Comparison of ENCODE assay signal across 26 cellular contexts in the genomic region with DNA sequence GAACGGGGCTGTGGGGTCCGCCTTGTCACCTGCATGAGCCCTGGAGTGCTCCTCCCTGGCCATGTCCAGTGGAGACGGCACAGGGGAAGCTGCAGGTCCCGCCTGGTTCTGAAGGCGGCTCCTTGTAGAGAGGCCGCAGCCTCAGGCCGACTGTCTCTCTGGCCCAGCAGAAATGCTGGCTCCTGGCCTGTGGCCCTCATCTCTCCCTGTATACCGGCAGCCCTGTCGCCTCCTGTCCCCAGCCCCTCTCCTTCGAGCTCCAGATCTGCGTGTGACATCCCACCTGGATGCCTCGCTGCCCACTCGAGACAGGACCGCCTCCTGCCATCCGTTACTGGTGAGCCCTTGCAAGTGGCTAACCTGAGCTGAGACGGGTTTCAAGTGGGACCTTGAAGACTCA.
"Had no signal": no experiment of that assay in that cellular context is flagged by ENCODE, and none has a peak within 500 bp of the region (broad histone marks: within the 10 kb centered on the region; RNA-seq: fewer than 3 reads in every experiment).

No MANE protein-coding gene starts in this region.

- H3K9me3 ChIP-seq: breast epithelium, Peyer's patch had no signal

- DNase-seq: activated CD4-positive, alpha-beta memory T cell treated with anti-CD3 and anti-CD28 coated beads for 36 hours; activated CD4-positive, alpha-beta T cell treated with anti-CD3 and anti-CD28 coated beads, Interleukin-2, amount 10 ng/mL, durations not matched to agents 7 days and 5 days; activated CD4-positive, CD25-positive, alpha-beta regulatory T cell; activated CD8-positive, alpha-beta memory T cell treated with anti-CD3 and anti-CD28 coated beads for 24 hours; activated gamma-delta T cell; activated naive CD4-positive, alpha-beta T cell treated with anti-CD3 and anti-CD28 coated beads for 36 hours; activated T-cell treated with anti-CD3 and anti-CD28 coated beads for 4 hours; activated T-cell treated with anti-CD3 and anti-CD28 coated beads, Interleukin-2, amount 50 U/mL, for 48 hours; central memory CD4-positive, alpha-beta T cell; IMR-90; Kasumi-1; KBM-7; NCI-H1105 treated with DMSO at 0.1 percent for 48 hours; NCI-H1436 treated with DMSO at 0.1 percent for 48 hours; NCI-H187; NCI-H345; NCI-H510A; NCI-H526 treated with DMSO at 0.1 percent for 48 hours; NK-92 treated with Interleukin-12 subunit alpha and Interleukin-12 subunit beta, amount 100 ng/mL, for 24 hours; OCI-M1; Peyer's patch; SIG-M5; T-helper 1 cell had no signal

- H3K4me1 ChIP-seq: breast epithelium, Peyer's patch had no signal

- ATAC-seq: activated T-helper 17 cell treated with anti-CD3 and anti-CD28 coated beads, Interleukin-2, amount 50 U/mL, for 72 hours had no signal

- H3K27ac ChIP-seq: breast epithelium, Peyer's patch, VCaP had no signal

- H3K36me3 ChIP-seq: breast epithelium, Peyer's patch had no signal

- H3K27me3 ChIP-seq: breast epithelium, Peyer's patch had no signal

- H3K4me3 ChIP-seq: breast epithelium, Peyer's patch had no signal
